ENCODE assay signal across 18 cellular contexts in genomic region chr13:24150613-24151012, GRCh38. TPM values are rescaled to one million over a fixed set of nuclear protein-coding genes. Genes with fewer than 3 reads are reported as not detected.
DNase-seq lines count a peak whose midpoint lies in the region; ATAC-seq, FAIRE-seq and TF ChIP-seq lines count a peak whose summit lies in the region.
"Had no signal": no experiment of that assay in that cellular context is flagged by ENCODE, and none has a peak within 500 bp of the region (broad histone marks: within the 10 kb centered on the region; RNA-seq: fewer than 3 reads in every experiment).

No MANE protein-coding gene starts in this region.

- H4K5ac ChIP-seq in IMR-90 (ENCODE audit: low read depth, low read length), result peak overlapping the region; percentile 42

- peaks cover 30% of the 10 kb centered on the region for H3F3A ChIP-seq in PC-9 (ENCODE audit: insufficient read depth, low read depth)

- H3K79me1 ChIP-seq in IMR-90 (ENCODE audit: low read depth in 1 of 2, low read length in 2 of 2), result peaks cover 6 to 17% of the 10 kb centered on the region in 2 experiments; a peak in 3 of 4 replicates

- no peak overlapping the region for H3K23ac ChIP-seq in IMR-90 (ENCODE audit: low read depth, low read length)

- H3K9me3 ChIP-seq in IMR-90 (ENCODE audit: control insufficient read depth, insufficient read depth, low read length), result no peaks in the 10 kb centered on the region
- H3K9me3 ChIP-seq in PC-9 (ENCODE audit: insufficient read depth, low read depth), result no peaks in the 10 kb centered on the region
- H3K9me3 ChIP-seq in K562 (replicated peaks; ENCODE audit: control insufficient read depth, insufficient read depth, low read depth, low read length), result no peaks in the 10 kb centered on the region
- no peaks in the 10 kb centered on the region for H3K9me3 ChIP-seq in small intestine (ENCODE audit: control insufficient read depth, low read depth)
- H3K9me3 ChIP-seq: HAP-1 had no signal

- H3K56ac ChIP-seq in IMR-90 (ENCODE audit: extremely low read depth, insufficient read depth, low read length), result no peak overlapping the region

- DNase-seq in IMR-90, result no peak
- DNase-seq in PC-9, result no peak
- DNase-seq in K562 (ENCODE audit: extremely low read depth in 1 of 4, low spot score in 3 of 4), result no peak
- peak; percentile 75 for DNase-seq in small intestine
- no peak for DNase-seq in SKM-1 (lab: John Stamatoyannopoulos, UW; ENCODE audit: unreplicated experiment)
- DNase-seq in HPDE6-E6E7 (ENCODE audit: extremely low spot score), result no peak
- DNase-seq in iPS-NIHi11 (ENCODE audit: low spot score), result no peak
- DNase-seq: C1 segment of cervical spinal cord; Calu3; CD4-positive, alpha-beta memory T cell; COR-L47; DMS79 treated with DMSO at 0.1 percent for 48 hours; GF-D8; GOT3 had no signal

- H3K9ac ChIP-seq in IMR-90 (ENCODE audit: low read depth, low read length), result no peak overlapping the region
- no peak overlapping the region for H3K9ac ChIP-seq in K562 (ENCODE audit: insufficient read depth in 1 of 2, low read depth in 2 of 2, low read length in 2 of 2)

- H3K27ac ChIP-seq in IMR-90 (ENCODE audit: insufficient read depth, low read length) (no peak overlapping the region), PC-9 (peak overlapping the region; percentile 92), K562 (ENCODE audit: extremely low read depth, low read depth, low read length) (no peak overlapping the region), small intestine (ENCODE audit: low read depth in 1 of 2, low read length in 1 of 2) (no peak overlapping the region)

- 0 out of 2 replicates have a peak overlapping the region, but pooled peaks have one; percentile 42 for H3K18ac ChIP-seq in IMR-90 (ENCODE audit: low read depth, low read length)

- H3K27me3 ChIP-seq in IMR-90 (ENCODE audit: control insufficient read depth, insufficient read depth, low read length) (no peaks in the 10 kb centered on the region), PC-9 (ENCODE audit: insufficient read depth, low read depth) (no peaks in the 10 kb centered on the region), K562 (ENCODE audit: control insufficient read depth in 2 of 2, insufficient read depth in 2 of 2, low read length in 2 of 2) (0 out of 5 replicates have a peak, but pooled peaks cover 0 to 8% of the 10 kb centered on the region in 2 experiments), small intestine (ENCODE audit: control insufficient read depth in 2 of 2, insufficient read depth in 2 of 2, low read length in 2 of 2) (no peaks in the 10 kb centered on the region)

- TF ChIP-seq RAD21 in IMR-90 (IDR thresholded peaks at IDR 0.05; ENCODE audit: low read length) (no peak), K562 (CRISPR knock-in tag; conservative IDR thresholded peaks at IDR 0.05 in 1 of 2, IDR thresholded peaks at IDR 0.05 in 1 of 2) (no peak)

- H3K4me1 ChIP-seq in IMR-90 (ENCODE audit: control insufficient read depth, insufficient read depth, low read length) (peaks cover 22% of the 10 kb centered on the region), PC-9 (replicated peaks; ENCODE audit: insufficient read depth) (peaks cover 48% of the 10 kb centered on the region), K562 (replicated peaks in 1 of 2; ENCODE audit: control insufficient read depth in 2 of 2, insufficient read depth in 2 of 2, low read length in 2 of 2) (no peaks in the 10 kb centered on the region), small intestine (ENCODE audit: control insufficient read depth in 2 of 2, insufficient read depth in 1 of 2, low read depth in 1 of 2, low read length in 1 of 2) (peaks cover 22 to 32% of the 10 kb centered on the region in 2 donors)
- H3K4me1 ChIP-seq: HAP-1 had no signal

- no CpG with 5 or more reads among the region's 3 CpGs for WGBS in IMR-90 (ENCODE audit: extremely low coverage in 2 of 2, insufficient read length in 1 of 2), 2 experiments
- WGBS in K562 (ENCODE audit: insufficient coverage, low coverage, missing lambda C conversion rate), result 0% methylated on average over 3 of the region's 3 CpGs
- WGBS in small intestine, 3 donors, result 79 to 86% (median 81%) methylated on average over 3 of the region's 3 CpGs

- TF ChIP-seq CTCF in IMR-90 (conservative IDR thresholded peaks at IDR 0.05; ENCODE audit: low read depth, low read length), result no peak
- TF ChIP-seq CTCF in PC-9 (conservative IDR thresholded peaks at IDR 0.05), result no peak
- no peak for TF ChIP-seq CTCF in K562 (IDR thresholded peaks at IDR 0.05 in 2 of 3, conservative IDR thresholded peaks at IDR 0.05 in 1 of 3; ENCODE audit: insufficient read depth in 2 of 3, low read depth in 1 of 3, low read length in 3 of 3)

- peak overlapping the region; percentile 65 for H2AK5ac ChIP-seq in IMR-90 (ENCODE audit: low read depth, low read length)

- no peak for TF ChIP-seq EP300 in K562 (IDR thresholded peaks at IDR 0.05; ENCODE audit: low read length)

- H2AFZ ChIP-seq in IMR-90 (replicated peaks; ENCODE audit: low read length, poor library complexity) (no peak overlapping the region), PC-9 (no peak overlapping the region), K562 (ENCODE audit: low read depth, low read length) (no peak overlapping the region)

- peak overlapping the region; percentile 95; the same call in 1 of the 3 replicates for H2BK15ac ChIP-seq in IMR-90 (ENCODE audit: low read depth, low read length)

- peak overlapping the region; percentile 98 for H3K4ac ChIP-seq in IMR-90 (ENCODE audit: low read depth, low read length)

- H4K8ac ChIP-seq in IMR-90 (ENCODE audit: low read depth in 2 of 2, low read length in 2 of 2), result no peak overlapping the region; a peak in 1 of 4 replicates

- FAIRE-seq in K562 (lab: Jason Lieb, UNC) (no peak), small intestine (lab: Jason Lieb, UNC) (no peak)
- FAIRE-seq: GM12891, GM18507, H54 had no signal

- H3K36me3 ChIP-seq in IMR-90 (ENCODE audit: control insufficient read depth, insufficient read depth, low read length), result no peaks in the 10 kb centered on the region
- H3K36me3 ChIP-seq in PC-9 (ENCODE audit: low read depth), result no peaks in the 10 kb centered on the region
- H3K36me3 ChIP-seq in K562 (ENCODE audit: control insufficient read depth, insufficient read depth, low read length), result no peaks in the 10 kb centered on the region
- no peaks in the 10 kb centered on the region for H3K36me3 ChIP-seq in small intestine (ENCODE audit: control insufficient read depth in 2 of 2, insufficient read depth in 2 of 2, low read length in 2 of 2)
- H3K36me3 ChIP-seq: HAP-1 had no signal

- H2BK5ac ChIP-seq in IMR-90 (ENCODE audit: low read depth, low read length, poor library complexity, severe bottlenecking), result no peak overlapping the region

- intact Hi-C loops in IMR-90 (cut with micrococcal nuclease), result no loop called here
- intact Hi-C loops in PC-9 (cut with micrococcal nuclease; ENCODE audit: unreplicated experiment), result no loop called here
- intact Hi-C loops in K562 (cut with micrococcal nuclease), result no loop called here

- H3K79me2 ChIP-seq in PC-9 (ENCODE audit: low read depth) (no peaks in the 10 kb centered on the region), K562 (ENCODE audit: control insufficient read depth, insufficient read depth, low read length) (no peaks in the 10 kb centered on the region)

- H4K91ac ChIP-seq in IMR-90 (ENCODE audit: insufficient read depth, low read depth, low read length), result peak overlapping the region; percentile 53

- H3K9me1 ChIP-seq in IMR-90 (ENCODE audit: insufficient read depth, low read length) (peaks cover 13% of the 10 kb centered on the region), K562 (ENCODE audit: control insufficient read depth, insufficient read depth, low read length) (no peaks in the 10 kb centered on the region)

- H2BK120ac ChIP-seq in IMR-90 (ENCODE audit: low read depth, low read length), result peak overlapping the region; percentile 99

- dilution Hi-C loops in IMR-90 (cut with HindIII; ENCODE audit: low sequenced_read_pairs, unreplicated experiment), result no loop called here

- no peaks in the 10 kb centered on the region for H3K9me2 ChIP-seq in PC-9 (ENCODE audit: insufficient read depth)

- H2BK20ac ChIP-seq in IMR-90 (ENCODE audit: low read depth, low read length), result peak overlapping the region; percentile 28

- BruUV-seq in IMR-90 (replicated peaks; lab: Mats Ljungman, UMichigan) (no TSS peak), PC-9 (replicated peaks; lab: Mats Ljungman, UMichigan) (no TSS peak), K562 (replicated peaks; lab: Mats Ljungman, UMichigan) (no TSS peak)

- H4K20me1 ChIP-seq in IMR-90 (ENCODE audit: insufficient read depth, low read length) (no peaks in the 10 kb centered on the region), PC-9 (ENCODE audit: insufficient read depth) (no peaks in the 10 kb centered on the region), K562 (replicated peaks; ENCODE audit: control insufficient read depth, insufficient read depth, low read length) (no peaks in the 10 kb centered on the region)

- no peak overlapping the region; the same call in 1 of the 2 replicates for H3K14ac ChIP-seq in IMR-90 (replicated peaks; ENCODE audit: low read depth, low read length)

- no peak overlapping the region for H2AK9ac ChIP-seq in IMR-90 (replicated peaks; ENCODE audit: low read depth, low read length, poor library complexity)

- POLR2A ChIA-PET in IMR-90 (lab: Charles Lee; ENCODE audit: unreplicated experiment), result no interaction called here
- POLR2A ChIA-PET in PC-9 (lab: Charles Lee; ENCODE audit: unreplicated experiment), result no interaction called here
- POLR2A ChIA-PET in K562 (lab: Yijun Ruan, JAX), result no interaction called here

- in situ Hi-C loops in IMR-90 (cut with MboI; ENCODE audit: low sequenced_read_pairs), result no loop called here
- in situ Hi-C loops in K562 (cut with MboI), result no loop called here

- CTCF ChIA-PET in IMR-90 (lab: Yijun Ruan, JAX), result no interaction called here
- CTCF ChIA-PET in PC-9 (lab: Charles Lee), result no interaction called here
- CTCF ChIA-PET in K562 (lab: Yijun Ruan, JAX; ENCODE audit: low intra/inter-chr PET ratio), result no interaction called here

- no peak overlapping the region for H3K4me3 ChIP-seq in IMR-90 (ENCODE audit: insufficient read depth, low read depth, low read length)
- H3K4me3 ChIP-seq in PC-9, result no peak overlapping the region
- H3K4me3 ChIP-seq in K562, result no peak overlapping the region
- no peak overlapping the region for H3K4me3 ChIP-seq in small intestine (ENCODE audit: low read depth in 1 of 2, low read length in 2 of 2)
- H3K4me3 ChIP-seq: HAP-1 had no signal

- ATAC-seq in IMR-90 (ENCODE audit: low read depth), result no peak
- ATAC-seq in K562, result no peak

- H3K4me2 ChIP-seq in IMR-90 (ENCODE audit: low read depth, low read length) (no peak overlapping the region), PC-9 (peak overlapping the region; percentile 77; the same call in 1 of the 2 replicates), K562 (ENCODE audit: insufficient read depth, low read length) (no peak overlapping the region)

- TF ChIP-seq POLR2A in IMR-90 (IDR thresholded peaks at IDR 0.05; ENCODE audit: low read depth, low read length), result no peak
- no peak for TF ChIP-seq POLR2A in K562 (conservative IDR thresholded peaks at IDR 0.05)

RNA-seq across cellular contexts. Expression of gene SPATA13, which starts 9.9 kb away (rescaled TPM):
- 11.4 and 12.5 TPM in 2 replicates for total RNA-seq in IMR-90 (2012; rRNA removed)
- polyA plus RNA-seq in IMR-90 (2012; rRNA removed), result 8.4 and 10.5 TPM in 2 replicates
- polyA plus RNA-seq in IMR-90 (2012; cell fraction: cytosol; rRNA removed), result 4.7 and 5.1 TPM in 2 replicates
- polyA plus RNA-seq in IMR-90 (2012; cell fraction: nucleus; rRNA removed; ENCODE audit: low replicate concordance), result 28.6 and 38.1 TPM in 2 replicates
- total RNA-seq in PC-9 (2021), result 28.7 and 33.0 TPM in 2 replicates
- total RNA-seq in K562 (2011; cell fraction: chromatin; rRNA removed; ENCODE audit: low replicate concordance), result 1.9 and 2.0 TPM in 2 replicates
- total RNA-seq in K562 (2011; cell fraction: nucleolus; rRNA removed), result 1.8 TPM in 2 replicates
- 0.38 and 0.44 TPM in 2 replicates for total RNA-seq in K562 (2011; cell fraction: nucleoplasm; rRNA removed)
- 0.08 and 0.09 TPM in 2 replicates for total RNA-seq in K562 (2014; rRNA removed)
- total RNA-seq in K562 (2014; rRNA removed; fragmentation: Illumina TruSeq; extraction: Trizol), result 0.03 and 0.29 TPM in 2 replicates
- 0.04 and 0.14 TPM in 2 replicates for total RNA-seq in K562 (2015; rRNA removed; fragmentation: Illumina TruSeq; extraction: Trizol)
- total RNA-seq in K562 (2021), result 0.25 and 0.42 TPM in 2 replicates
- 0.03 and 0.99 TPM in 2 replicates for polyA plus RNA-seq in K562 (2011; rRNA removed)
- 0.01 and 0.22 TPM in 2 replicates for polyA plus RNA-seq in K562 (2011; cell fraction: cytosol; rRNA removed)
- polyA plus RNA-seq in K562 (2011; cell fraction: nucleus; rRNA removed), result 0.14 and 0.24 TPM in 2 replicates
- polyA plus RNA-seq in K562 (2012), result 0.06 and 0.13 TPM in 2 replicates
- 0.19 and 0.21 TPM in 2 replicates for polyA plus RNA-seq in K562 (2014; fragmentation: Illumina TruSeq; extraction: Trizol)
- not detected for polyA plus RNA-seq in K562 (2014; fragmentation: Nextera tagmentation; extraction: Ambion mirVana)
- 0.08 and 0.18 TPM in 2 replicates for polyA plus RNA-seq in K562 (2014; rRNA removed)
- polyA minus RNA-seq in K562 (2011; rRNA and poly(A)+ RNA removed), result 0.27 and 0.91 TPM in 2 replicates
- polyA minus RNA-seq in K562 (2011; cell fraction: cytosol; rRNA and poly(A)+ RNA removed), result 0.19 and 1.2 TPM in 2 replicates
- polyA minus RNA-seq in K562 (2011; cell fraction: nucleus; rRNA and poly(A)+ RNA removed), result 0.67 and 0.78 TPM in 2 replicates
- polyA plus RNA-seq in small intestine, result 10 to 100 TPM in 2 of 3 donors, 1 to 10 TPM in 1; 10.0 to 57.0 (median 13.6) TPM
